ENCODE assay signal across 26 cellular contexts in genomic region chr9:98391406-98391805, GRCh38.
DNase-seq lines count a peak whose midpoint lies in the region; ATAC-seq lines count a peak whose summit lies in the region.
"Had no signal": no experiment of that assay in that cellular context is flagged by ENCODE, and none has a peak within 500 bp of the region (broad histone marks: within the 10 kb centered on the region; RNA-seq: fewer than 3 reads in every experiment).

No MANE protein-coding gene starts in this region.

- peak overlapping the region; percentile 47 for H3K27ac Mint-ChIP-seq in activated naive CD4-positive, alpha-beta T cell treated with anti-CD3 and anti-CD28 coated beads for 36 hours
- H3K27ac Mint-ChIP-seq in central memory CD8-positive, alpha-beta T cell (ENCODE audit: low read depth), result peak overlapping the region; percentile 17
- peak overlapping the region; percentile 32 for H3K27ac Mint-ChIP-seq in stimulated activated effector memory CD8-positive, alpha-beta T cell treated with anti-CD3 and anti-CD28 coated beads, Interleukin-12 subunit alpha, Interleukin-12 subunit beta, amount 100 ng/mL, for 72 hours
- H3K27ac Mint-ChIP-seq: activated CD4-positive, alpha-beta memory T cell treated with anti-CD3 and anti-CD28 coated beads for 36 hours; GM23338 had no signal

- no peaks in the 10 kb centered on the region for H3K27me3 Mint-ChIP-seq in activated naive CD4-positive, alpha-beta T cell treated with anti-CD3 and anti-CD28 coated beads for 36 hours (ENCODE audit: low read depth)
- peaks cover 30% of the 10 kb centered on the region for H3K27me3 Mint-ChIP-seq in central memory CD8-positive, alpha-beta T cell

- CTCF ChIA-PET in activated naive CD4-positive, alpha-beta T cell treated with anti-CD3 and anti-CD28 coated beads for 36 hours (lab: Charles Lee), result no interaction called here

- intact Hi-C loops in activated naive CD4-positive, alpha-beta T cell treated with anti-CD3 and anti-CD28 coated beads for 36 hours (cut with micrococcal nuclease), result no loop called here

- no peaks in the 10 kb centered on the region for H3K36me3 Mint-ChIP-seq in activated naive CD4-positive, alpha-beta T cell treated with anti-CD3 and anti-CD28 coated beads for 36 hours (ENCODE audit: low read depth)
- no peaks in the 10 kb centered on the region for H3K36me3 Mint-ChIP-seq in central memory CD8-positive, alpha-beta T cell (ENCODE audit: insufficient read depth)
- H3K36me3 Mint-ChIP-seq in stimulated activated effector memory CD8-positive, alpha-beta T cell treated with anti-CD3 and anti-CD28 coated beads, Interleukin-12 subunit alpha, Interleukin-12 subunit beta, amount 100 ng/mL, for 72 hours, result no peaks in the 10 kb centered on the region
- H3K36me3 Mint-ChIP-seq: activated CD4-positive, alpha-beta memory T cell treated with anti-CD3 and anti-CD28 coated beads for 36 hours had no signal

- peaks cover 4% of the 10 kb centered on the region for H3K9me3 Mint-ChIP-seq in activated naive CD4-positive, alpha-beta T cell treated with anti-CD3 and anti-CD28 coated beads for 36 hours
- H3K9me3 Mint-ChIP-seq in central memory CD8-positive, alpha-beta T cell, result peaks cover 11% of the 10 kb centered on the region
- H3K9me3 Mint-ChIP-seq in stimulated activated effector memory CD8-positive, alpha-beta T cell treated with anti-CD3 and anti-CD28 coated beads, Interleukin-12 subunit alpha, Interleukin-12 subunit beta, amount 100 ng/mL, for 72 hours, result no peaks in the 10 kb centered on the region
- H3K9me3 Mint-ChIP-seq: activated CD4-positive, alpha-beta memory T cell treated with anti-CD3 and anti-CD28 coated beads for 36 hours; GM23338 had no signal

- peaks cover 11% of the 10 kb centered on the region for H3K4me1 Mint-ChIP-seq in activated naive CD4-positive, alpha-beta T cell treated with anti-CD3 and anti-CD28 coated beads for 36 hours (ENCODE audit: low read depth)
- peaks cover 11% of the 10 kb centered on the region for H3K4me1 Mint-ChIP-seq in central memory CD8-positive, alpha-beta T cell
- H3K4me1 Mint-ChIP-seq in stimulated activated effector memory CD8-positive, alpha-beta T cell treated with anti-CD3 and anti-CD28 coated beads, Interleukin-12 subunit alpha, Interleukin-12 subunit beta, amount 100 ng/mL, for 72 hours, result peaks cover 11% of the 10 kb centered on the region

- no peak for DNase-seq in activated naive CD4-positive, alpha-beta T cell treated with anti-CD3 and anti-CD28 coated beads for 36 hours
- DNase-seq in activated naive CD4-positive, alpha-beta T cell (lab: John Stamatoyannopoulos, UW), result no peak
- DNase-seq in RKO (ENCODE audit: low spot score), result peak; percentile 44
- DNase-seq in central memory CD8-positive, alpha-beta T cell (ENCODE audit: low spot score in 2 of 2), result no peak
- no peak for DNase-seq in stimulated activated effector memory CD8-positive, alpha-beta T cell treated with anti-CD3 and anti-CD28 coated beads, Interleukin-12 subunit alpha, Interleukin-12 subunit beta, amount 100 ng/mL, for 72 hours (ENCODE audit: low spot score in 2 of 2)
- no peak for DNase-seq in inferior parietal cortex (ENCODE audit: extremely low spot score)
- no peak for DNase-seq in hypothalamus (lab: John Stamatoyannopoulos, UW)
- DNase-seq: activated CD4-positive, alpha-beta memory T cell treated with anti-CD3 and anti-CD28 coated beads for 36 hours; activated T-cell treated with anti-CD3 and anti-CD28 coated beads, Interleukin-2, amount 50 U/mL, for 48 hours; brain microvascular endothelial cell; DMS 273 treated with DMSO at 0.1 percent for 48 hours; head of caudate nucleus; KG1; left ventricle myocardium superior; mucosa of descending colon; NCI-H1092; NCI-H2029 treated with DMSO at 0.1 percent for 48 hours; NCI-H345; NCI-H82; nucleus accumbens; SHP77; small intestine; stimulated activated CD4-positive, alpha-beta T cell treated with anti-CD3 and anti-CD28 coated beads, Interleukin-2, amount 100 ng/mL, for 48 hours; T-helper 1 cell had no signal

- no peak overlapping the region for H3K4me3 Mint-ChIP-seq in activated naive CD4-positive, alpha-beta T cell treated with anti-CD3 and anti-CD28 coated beads for 36 hours
- no peak overlapping the region for H3K4me3 Mint-ChIP-seq in central memory CD8-positive, alpha-beta T cell
- no peak overlapping the region for H3K4me3 Mint-ChIP-seq in stimulated activated effector memory CD8-positive, alpha-beta T cell treated with anti-CD3 and anti-CD28 coated beads, Interleukin-12 subunit alpha, Interleukin-12 subunit beta, amount 100 ng/mL, for 72 hours
- H3K4me3 Mint-ChIP-seq: activated CD4-positive, alpha-beta memory T cell treated with anti-CD3 and anti-CD28 coated beads for 36 hours; GM23338 had no signal

- no peak for ATAC-seq in central memory CD8-positive, alpha-beta T cell (replicated peaks; ENCODE audit: extremely low read depth, poor library complexity, severe bottlenecking)
- no peak for ATAC-seq in stimulated activated effector memory CD8-positive, alpha-beta T cell treated with anti-CD3 and anti-CD28 coated beads, Interleukin-12 subunit alpha, Interleukin-12 subunit beta, amount 100 ng/mL, for 72 hours
- no peak for ATAC-seq in HG02623 (IDR thresholded peaks at IDR 0.05; ENCODE audit: unreplicated experiment)
- ATAC-seq: GM23338, left ventricle myocardium superior had no signal
